16 cellular contexts compared by ENCODE assay signal in the genomic region with DNA sequence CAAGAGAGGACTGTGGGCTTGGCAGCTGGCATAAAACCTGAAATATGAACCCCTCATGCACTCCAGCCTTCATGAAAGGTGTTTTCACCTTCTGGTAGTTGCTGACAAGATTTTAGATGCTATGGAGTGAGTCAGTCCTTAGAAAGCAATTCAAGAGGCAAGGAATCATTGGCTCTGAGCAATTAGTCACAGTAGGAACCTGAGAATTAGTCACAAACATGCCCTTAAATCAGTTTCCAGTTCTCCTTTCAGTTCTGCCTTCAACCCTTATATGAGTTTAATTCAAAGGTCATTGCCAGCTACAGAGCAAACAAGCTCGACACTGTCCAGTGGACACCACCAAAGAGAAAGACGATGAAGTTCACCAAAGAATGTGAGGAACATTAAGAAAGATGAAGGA.
"Had no signal": no experiment of that assay in that cellular context is flagged by ENCODE, and none has a peak within 500 bp of the region (broad histone marks: within the 10 kb centered on the region; RNA-seq: fewer than 3 reads in every experiment).

No MANE protein-coding gene starts in this region.

- H3K9me3 ChIP-seq: colonic mucosa, esophagus squamous epithelium, gastrocnemius medialis, right lobe of liver, suprapubic skin, tibial nerve had no signal

- H3K36me3 ChIP-seq: colonic mucosa, esophagus squamous epithelium, gastrocnemius medialis, right lobe of liver, stomach, suprapubic skin, tibial nerve had no signal

- H3K27me3 ChIP-seq: colonic mucosa, esophagus squamous epithelium, gastrocnemius medialis, right lobe of liver, stomach, suprapubic skin, tibial nerve had no signal

- DNase-seq: activated CD4-positive, alpha-beta T cell treated with anti-CD3 and anti-CD28 coated beads for 1 hour; activated T-cell treated with anti-CD3 and anti-CD28 coated beads, Interleukin-2, amount 50 U/mL, for 1 hour; colonic mucosa; esophagus squamous epithelium; gastrocnemius medialis; head of caudate nucleus; hypothalamus; left cardiac atrium; occipital lobe; right lobe of liver; stimulated activated CD4-positive, alpha-beta T cell treated with anti-CD3 and anti-CD28 coated beads, Interleukin-1b, Interleukin-23, amount 100 ng/mL, for 48 hours; stomach had no signal

- H3K4me1 ChIP-seq: colonic mucosa, esophagus squamous epithelium, gastrocnemius medialis, right lobe of liver, stomach, suprapubic skin, tibial nerve had no signal

- H3K27ac ChIP-seq: colonic mucosa, esophagus squamous epithelium, gastrocnemius medialis, right lobe of liver, skin epidermis, stomach, suprapubic skin, tibial nerve had no signal

- ATAC-seq: activated naive CD4-positive, alpha-beta T cell treated with anti-CD3 and anti-CD28 coated beads, Interleukin-2, amount 50 U/mL, for 72 hours; gastrocnemius medialis; left cardiac atrium; right lobe of liver had no signal

- H3K4me3 ChIP-seq: colonic mucosa, esophagus squamous epithelium, gastrocnemius medialis, right lobe of liver, skin epidermis, stomach, suprapubic skin, tibial nerve had no signal
